Comparison of ENCODE assay signal across 8 cellular contexts in the genomic region with DNA sequence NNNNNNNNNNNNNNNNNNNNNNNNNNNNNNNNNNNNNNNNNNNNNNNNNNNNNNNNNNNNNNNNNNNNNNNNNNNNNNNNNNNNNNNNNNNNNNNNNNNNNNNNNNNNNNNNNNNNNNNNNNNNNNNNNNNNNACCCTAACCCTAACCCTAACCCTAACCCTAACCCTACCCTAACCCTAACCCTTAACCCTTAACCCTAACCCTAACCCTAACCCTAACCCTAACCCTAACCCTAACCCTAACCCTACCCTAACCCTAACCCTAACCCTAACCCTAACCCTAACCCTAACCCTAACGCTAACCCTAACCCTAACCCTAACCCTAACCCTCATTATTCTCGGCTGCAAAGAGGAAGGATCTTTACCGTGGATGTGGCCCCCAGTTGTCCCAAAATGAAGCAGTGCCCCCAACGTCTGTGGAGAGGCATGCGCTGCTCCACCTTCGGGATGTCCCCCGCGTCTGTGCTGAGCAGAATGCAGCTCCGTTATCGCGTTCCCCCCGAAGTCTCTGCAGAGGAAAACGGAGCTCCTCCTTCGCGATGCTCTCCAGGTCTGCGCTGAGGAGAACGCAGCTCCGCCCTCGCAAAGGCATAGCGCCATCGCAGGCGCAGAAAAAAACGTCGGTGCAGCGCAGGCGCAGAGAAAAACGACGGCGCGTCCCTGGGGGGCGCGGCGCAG. TPM values are rescaled to one million over a fixed set of nuclear protein-coding genes. Genes with fewer than 3 reads are reported as not detected.
DNase-seq lines count a peak whose midpoint lies in the region; ATAC-seq, FAIRE-seq and TF ChIP-seq lines count a peak whose summit lies in the region.
"Not testable (repeated sequence)": the region's sequence is repeated elsewhere in the genome, so short reads cannot be mapped to it uniquely, and the experiment has no call there.

No MANE protein-coding gene starts in this region.

- H3K14ac ChIP-seq in mesenchymal stem cell (ENCODE audit: low read length in 2 of 2): not testable (repeated sequence)

- TF ChIP-seq POLR2A in adrenal gland (IDR thresholded peaks at IDR 0.05); spleen (IDR thresholded peaks at IDR 0.05): not testable (repeated sequence)

- peak; percentile 27; the same call in 1 of the 2 replicates for ATAC-seq in PC-3

- not testable (repeated sequence) for H3K9me2 ChIP-seq in PC-3 (replicated peaks; ENCODE audit: low read length)

- peak overlapping the region; percentile 99 for H2BK15ac ChIP-seq in mesenchymal stem cell (ENCODE audit: low read depth, poor library complexity, severe bottlenecking)

- not testable (repeated sequence) for H3K27me3 ChIP-seq in PC-3 (ENCODE audit: low read length); adrenal gland; mesenchymal stem cell (ENCODE audit: control insufficient read depth in 1 of 2, insufficient read depth in 1 of 2, low read length in 2 of 2); spleen (replicated peaks in 1 of 7)

- BruUV-seq in PC-3 (replicated peaks; lab: Mats Ljungman, UMichigan): not testable (repeated sequence)

- not testable (repeated sequence) for H2BK5ac ChIP-seq in mesenchymal stem cell (ENCODE audit: low read depth, low read length, poor library complexity, severe bottlenecking)

- H4K20me1 ChIP-seq in PC-3 (ENCODE audit: low read length): not testable (repeated sequence)

- H3K79me2 ChIP-seq in PC-3 (ENCODE audit: low read length): not testable (repeated sequence)

- H3K9me3 ChIP-seq in PC-3 (ENCODE audit: low read length); adrenal gland (replicated peaks in 1 of 3); kidney (ENCODE audit: control insufficient read depth in 1 of 2, low read length in 2 of 2); mesenchymal stem cell (ENCODE audit: control insufficient read depth, low read length): not testable (repeated sequence)
- peaks cover 0 to 12% (median 6%) of the 10 kb centered on the region in 8 donors for H3K9me3 ChIP-seq in spleen

- intact Hi-C loops in PC-3 (cut with micrococcal nuclease); adrenal gland (cut with DNase I); kidney (cut with DNase I); spleen (cut with DNase I; ENCODE audit: low total_unique reads): not testable (repeated sequence)

- H2AFZ ChIP-seq in PC-3 (ENCODE audit: low read length); mesenchymal stem cell (ENCODE audit: low read depth, low read length): not testable (repeated sequence)

- peak; percentile 3 for DNase-seq in GM12865 (ENCODE audit: low read depth)
- peak; percentile 1 for DNase-seq in PC-3
- DNase-seq in adrenal gland: peak in 5 of 7 donors; percentile 13 to 61 (median 25)
- peak; percentile 14 for DNase-seq in dedifferentiated amniotic fluid mesenchymal stem cell (ENCODE audit: extremely low spot score)
- DNase-seq in fibroblast of mammary gland (ENCODE audit: low read depth): peak; percentile 7
- DNase-seq in kidney: peak; percentile 68
- DNase-seq in mesenchymal stem cell: not testable (repeated sequence)
- DNase-seq in spleen: peak; percentile 76

- not testable (repeated sequence) for H3K27ac ChIP-seq in PC-3 (ENCODE audit: low read length); adrenal gland; kidney (ENCODE audit: low read depth in 2 of 2, low read length in 2 of 2); mesenchymal stem cell (ENCODE audit: low read length, poor library complexity, severe bottlenecking); spleen

- FAIRE-seq in kidney (lab: Jason Lieb, UNC): not testable (repeated sequence)

- CTCF ChIA-PET in PC-3 (lab: Charles Lee): not testable (repeated sequence)

- not testable (repeated sequence) for H3K4ac ChIP-seq in mesenchymal stem cell (ENCODE audit: low read depth in 1 of 2, low read length in 2 of 2)

- H3K4me1 ChIP-seq in PC-3 (ENCODE audit: insufficient read depth, low read length); adrenal gland (replicated peaks in 1 of 2); kidney (ENCODE audit: control insufficient read depth in 1 of 2, insufficient read depth in 1 of 2, low read depth in 1 of 2, low read length in 2 of 2); mesenchymal stem cell (ENCODE audit: control insufficient read depth, insufficient read depth, low read depth, low read length); spleen: not testable (repeated sequence)

- H4K8ac ChIP-seq in mesenchymal stem cell (ENCODE audit: low read length): not testable (repeated sequence)

- not testable (repeated sequence) for H3K9ac ChIP-seq in PC-3 (ENCODE audit: low read length); kidney (ENCODE audit: low read length in 2 of 2); mesenchymal stem cell (ENCODE audit: low read length)

- H3K4me2 ChIP-seq in PC-3 (ENCODE audit: low read length); mesenchymal stem cell (ENCODE audit: low read length, poor library complexity, severe bottlenecking): not testable (repeated sequence)

- H2AK5ac ChIP-seq in mesenchymal stem cell (ENCODE audit: low read length, severe bottlenecking): not testable (repeated sequence)

- not testable (repeated sequence) for H3F3A ChIP-seq in PC-3 (ENCODE audit: low read length, unreplicated experiment)

- H3K4me3 ChIP-seq in GM12865 (ENCODE audit: low read depth, low read length); PC-3 (ENCODE audit: low read length); adrenal gland; fibroblast of mammary gland (ENCODE audit: control insufficient read depth, low read depth, low read length); kidney (ENCODE audit: low read length in 2 of 2); mesenchymal stem cell (ENCODE audit: insufficient read depth in 1 of 2, low read depth in 1 of 2, low read length in 2 of 2); spleen: not testable (repeated sequence)

- not testable (repeated sequence) for H3K18ac ChIP-seq in mesenchymal stem cell (ENCODE audit: low read depth in 1 of 2, low read length in 2 of 2)

- H4K91ac ChIP-seq in mesenchymal stem cell (ENCODE audit: low read length): not testable (repeated sequence)

- H3K23ac ChIP-seq in mesenchymal stem cell (ENCODE audit: low read length in 2 of 2): not testable (repeated sequence)

- 73 to 79% (median 76%) methylated on average over 14 to 33 of the region's 33 CpGs for WGBS in adrenal gland, 4 donors
- WGBS in mesenchymal stem cell: 96% methylated on average over 33 of the region's 33 CpGs
- 77 to 88% (median 80%) methylated on average over 24 to 33 of the region's 33 CpGs for WGBS in spleen, 5 donors

- H2BK120ac ChIP-seq in mesenchymal stem cell (ENCODE audit: low read depth, low read length): not testable (repeated sequence)

- not testable (repeated sequence) for H3K79me1 ChIP-seq in mesenchymal stem cell (replicated peaks; ENCODE audit: low read length, poor library complexity, severe bottlenecking)

- not testable (repeated sequence) for H3K36me3 ChIP-seq in PC-3 (ENCODE audit: low read depth, low read length); adrenal gland (replicated peaks in 1 of 2); kidney (ENCODE audit: control insufficient read depth in 1 of 2, insufficient read depth in 2 of 2, low read length in 2 of 2); mesenchymal stem cell (ENCODE audit: control insufficient read depth in 1 of 2, insufficient read depth in 2 of 2, low read depth in 1 of 2, low read length in 2 of 2); spleen

- POLR2A ChIA-PET in PC-3 (lab: Charles Lee; ENCODE audit: unreplicated experiment): not testable (repeated sequence)

- H2BK12ac ChIP-seq in mesenchymal stem cell (ENCODE audit: low read length in 2 of 2): not testable (repeated sequence)

- TF ChIP-seq CTCF in GM12865 (IDR thresholded peaks at IDR 0.05; ENCODE audit: insufficient read depth, low read depth, low read length, missing control alignments); PC-3 (conservative IDR thresholded peaks at IDR 0.05; ENCODE audit: low read depth, low read length); adrenal gland (IDR thresholded peaks at IDR 0.05); fibroblast of mammary gland (conservative IDR thresholded peaks at IDR 0.05; ENCODE audit: control insufficient read depth, insufficient read depth, low read depth, low read length); kidney (IDR thresholded peaks at IDR 0.05; ENCODE audit: borderline replicate concordance, extremely low read depth, insufficient read depth); spleen (IDR thresholded peaks at IDR 0.05 in 8 of 11, conservative IDR thresholded peaks at IDR 0.05 in 3 of 11): not testable (repeated sequence)

RNA-seq across cellular contexts. Expression of a gene that starts 43.1 kb away (rescaled TPM):
- total RNA-seq in PC-3 (2014; rRNA removed): 7.4 TPM in 2 replicates
- total RNA-seq in adrenal gland: 10 to 100 TPM in 6 of 8 donors, 1 to 10 TPM in 2; 5.5 to 50.0 (median 15.1) TPM
- polyA plus RNA-seq in adrenal gland: 10 to 100 TPM in 1 of 3 donors, 1 to 10 TPM in 2; 7.2 to 13.1 (median 8.3) TPM
- total RNA-seq in kidney: 18.3 TPM
- polyA plus RNA-seq in kidney (ENCODE audit: insufficient read depth, low read depth, low replicate concordance): 6.0 TPM
- polyA plus RNA-seq in mesenchymal stem cell (2013, experiment 1 of 2): 3.5 TPM
- 3.5 TPM for polyA plus RNA-seq in mesenchymal stem cell (2013, experiment 2 of 2)
- 10 to 100 TPM; 19.2 to 55.9 (median 35.0) TPM for total RNA-seq in spleen
- 1 to 10 TPM; 2.9 to 5.0 (median 3.0) TPM for polyA plus RNA-seq in spleen
